In genomic region chr17:28045304-28045703, GRCh38 we compare ENCODE assay signal across 1 cellular context.
A peak's percentile ranks its signal among the peaks of the same experiment; 100 is the strongest.
TF ChIP-seq lines count a peak whose summit lies in the region.

No MANE protein-coding gene starts in this region.

TF ChIP-seq in GM12878, 131 proteins besides CTCF, POLR2A, EP300 and RAD21:
- TF ChIP-seq ZBTB40 (IDR thresholded peaks at IDR 0.05; ENCODE audit: borderline replicate concordance), result no peak
- TF ChIP-seq BHLHE40 (IDR thresholded peaks at IDR 0.05; ENCODE audit: borderline replicate concordance in 1 of 2, low read depth in 2 of 2, low read length in 1 of 2), result peak; percentile 16 to 47; a peak in 1 of 4 replicates
- no peak for TF ChIP-seq MEF2A (IDR thresholded peaks at IDR 0.05; ENCODE audit: insufficient read depth, low read depth, low read length)
- TF ChIP-seq RAD51 (IDR thresholded peaks at IDR 0.05), result peak; percentile 93
- TF ChIP-seq SMAD1 (IDR thresholded peaks at IDR 0.05; ENCODE audit: low read depth, partially characterized antibody), result no peak
